In genomic region chr17:4948166-4948996, GRCh38 we compare ENCODE assay signal across 8 cellular contexts. TPM values are rescaled to one million over a fixed set of nuclear protein-coding genes. Genes with fewer than 3 reads are reported as not detected.
DNase-seq lines count a peak whose midpoint lies in the region; ATAC-seq, FAIRE-seq and TF ChIP-seq lines count a peak whose summit lies in the region.

PFN1 (minus strand) TSS chr17:4948530; CDS start chr17:4948394, 136 bp downstream.

- no peak for TF ChIP-seq CTCF in AG09309 (IDR thresholded peaks at IDR 0.05; ENCODE audit: control insufficient read depth, insufficient read depth, low read depth, low read length, missing control alignments)
- no peak for TF ChIP-seq CTCF in fibroblast of pulmonary artery (IDR thresholded peaks at IDR 0.05; ENCODE audit: low read length, missing control alignments)

- H4K20me1 ChIP-seq in Karpas-422 (ENCODE audit: insufficient read depth, low read depth, low read length): peaks cover 35% of the 10 kb centered on the region

- DNase-seq in AG09309 (ENCODE audit: low read depth): peak; percentile 74
- peak; percentile 73 for DNase-seq in GM19239 (ENCODE audit: insufficient read length, low spot score)
- DNase-seq in Karpas-422: peak; percentile 98
- peak; percentile 83 to 86 for DNase-seq in SHP77 (lab: John Stamatoyannopoulos, UW)
- DNase-seq in activated effector memory CD4-positive, alpha-beta T cell treated with Interleukin-2 at 50 U/mL for 16 hours: peak; percentile 89
- DNase-seq in fibroblast of pulmonary artery (ENCODE audit: low read depth): peak; percentile 96
- DNase-seq in natural killer cell treated with Interleukin-12 subunit alpha and Interleukin-12 subunit beta and Interleukin-15 and Interleukin-18, amount 100 ng/mL, for 72 hours (ENCODE audit: low spot score): peak; percentile 93
- DNase-seq in stimulated activated naive CD4-positive, alpha-beta T cell (lab: John Stamatoyannopoulos, UW): peak; percentile 75 to 93 (median 90)

- no peak for FAIRE-seq in GM19239 (lab: Jason Lieb, UNC)

- H3K4me1 ChIP-seq in Karpas-422 (ENCODE audit: low read length): peaks cover 63% of the 10 kb centered on the region

- H3K9me2 ChIP-seq in Karpas-422 (replicated peaks; ENCODE audit: insufficient read depth, low read length): no peaks in the 10 kb centered on the region

- H3K27me3 Mint-ChIP-seq in natural killer cell treated with Interleukin-12 subunit alpha and Interleukin-12 subunit beta and Interleukin-15 and Interleukin-18, amount 100 ng/mL, for 72 hours: no peaks in the 10 kb centered on the region

- peaks cover 47 to 55% of the 10 kb centered on the region in 2 donors for H3K4me1 Mint-ChIP-seq in natural killer cell treated with Interleukin-12 subunit alpha and Interleukin-12 subunit beta and Interleukin-15 and Interleukin-18, amount 100 ng/mL, for 72 hours (ENCODE audit: low read depth in 2 of 2)

- ATAC-seq in natural killer cell treated with Interleukin-12 subunit alpha and Interleukin-12 subunit beta and Interleukin-15 and Interleukin-18, amount 100 ng/mL, for 72 hours: peak; percentile 63 to 79

- H3K27ac Mint-ChIP-seq in natural killer cell treated with Interleukin-12 subunit alpha and Interleukin-12 subunit beta and Interleukin-15 and Interleukin-18, amount 100 ng/mL, for 72 hours: peak within 1 kb of the TSS; percentile 96

- no peaks in the 10 kb centered on the region for H3K27me3 ChIP-seq in Karpas-422 (ENCODE audit: low read length)

- H2AFZ ChIP-seq in Karpas-422 (ENCODE audit: low read length): no peak within 1 kb of the TSS

- peak within 1 kb of the TSS; percentile 100 for H3K4me3 Mint-ChIP-seq in natural killer cell treated with Interleukin-12 subunit alpha and Interleukin-12 subunit beta and Interleukin-15 and Interleukin-18, amount 100 ng/mL, for 72 hours

- peaks cover 31% of the 10 kb centered on the region for H3K36me3 Mint-ChIP-seq in natural killer cell treated with Interleukin-12 subunit alpha and Interleukin-12 subunit beta and Interleukin-15 and Interleukin-18, amount 100 ng/mL, for 72 hours

- H3K4me2 ChIP-seq in Karpas-422 (ENCODE audit: low read depth, low read length, poor library complexity, severe bottlenecking): peak within 1 kb of the TSS; percentile 98

- H3K9me3 ChIP-seq in Karpas-422 (ENCODE audit: low read length): no peaks in the 10 kb centered on the region

- peak within 1 kb of the TSS; percentile 88 for H3K4me3 ChIP-seq in AG09309 (ENCODE audit: control insufficient read depth, low read depth, low read length)
- H3K4me3 ChIP-seq in Karpas-422 (ENCODE audit: low read length): peak within 1 kb of the TSS; percentile 99
- peak within 1 kb of the TSS; percentile 95 for H3K4me3 ChIP-seq in fibroblast of pulmonary artery (replicated peaks; ENCODE audit: low read depth, low read length)

- peak within 1 kb of the TSS; percentile 98 for H3K27ac ChIP-seq in Karpas-422 (ENCODE audit: low read length)

- H3K9ac ChIP-seq in Karpas-422 (ENCODE audit: low read length): peak within 1 kb of the TSS; percentile 100

- peaks cover 23% of the 10 kb centered on the region for H3K36me3 ChIP-seq in Karpas-422 (ENCODE audit: insufficient read depth, low read length)

- no peaks in the 10 kb centered on the region for H3K9me3 Mint-ChIP-seq in natural killer cell treated with Interleukin-12 subunit alpha and Interleukin-12 subunit beta and Interleukin-15 and Interleukin-18, amount 100 ng/mL, for 72 hours

- H3K79me2 ChIP-seq in Karpas-422 (ENCODE audit: low read length): peaks cover 38% of the 10 kb centered on the region

RNA-seq across cellular contexts. Expression of gene PFN1, which starts in this region (rescaled TPM):
- 748 and 1,567 TPM in 2 replicates for total RNA-seq in Karpas-422 (2014; rRNA removed; shearing (Covaris generic); ENCODE audit: low replicate concordance)
- 1,000 to 10,000 TPM; 1,741 to 1,743 TPM for total RNA-seq in natural killer cell treated with Interleukin-12 subunit alpha and Interleukin-12 subunit beta and Interleukin-15 and Interleukin-18, amount 100 ng/mL, for 72 hours

Comparison
In these comparisons a context has a peak if more than half of its experiments do, and no peak if none do; other contexts are left out.
1. Peak in every context shown above with its lines: DNase-seq, ATAC-seq, H3K4me3 ChIP-seq and H3K27ac ChIP-seq.